Comparison of ENCODE assay signal across 8 cellular contexts in genomic region chr1:59814180-59814900, GRCh38. TPM values are rescaled to one million over a fixed set of nuclear protein-coding genes. Genes with fewer than 3 reads are reported as not detected.
A peak's percentile ranks its signal among the peaks of the same experiment; 100 is the strongest.
DNase-seq lines count a peak whose midpoint lies in the region; ATAC-seq lines count a peak whose summit lies in the region.

No MANE protein-coding gene starts in this region.

- H3K23ac ChIP-seq in mesendoderm (ENCODE audit: low read length) = no peak overlapping the region

- peaks cover 20% of the 10 kb centered on the region for H3K4me1 Mint-ChIP-seq in dendritic cell treated with granulocyte-macrophage colony-stimulating factor and Interleukin-4, amounts not matched to agents 40 ng/mL and 50 ng/mL, for 4 days (ENCODE audit: low read depth)

- DNase-seq in NCI-H2196 (lab: John Stamatoyannopoulos, UW; ENCODE audit: unreplicated experiment) (peak; percentile 98), mesendoderm (peak; percentile 99), DMS114 treated with DMSO at 0.1 percent for 48 hours (lab: John Stamatoyannopoulos, UW; ENCODE audit: unreplicated experiment) (no peak)
- peak; percentile 89 to 92 for DNase-seq in activated CD4-positive, alpha-beta T cell treated with anti-CD3 and anti-CD28 coated beads, Interleukin-2, amount 50 U/mL, for 4 hours
- DNase-seq in stimulated activated CD8-positive, alpha-beta memory T cell treated with anti-CD3 and anti-CD28 coated beads, Interleukin-12 subunit alpha, Interleukin-12 subunit beta, amount 100 ng/mL, for 1 hour (ENCODE audit: low read depth) = peak; percentile 71

- H3K56ac ChIP-seq in mesendoderm (ENCODE audit: low read length) = peak overlapping the region; percentile 54

- no peaks in the 10 kb centered on the region for H3K36me3 Mint-ChIP-seq in dendritic cell treated with granulocyte-macrophage colony-stimulating factor and Interleukin-4, amounts not matched to agents 40 ng/mL and 50 ng/mL, for 4 days (ENCODE audit: low read depth)

- H3K9me3 Mint-ChIP-seq in dendritic cell treated with granulocyte-macrophage colony-stimulating factor and Interleukin-4, amounts not matched to agents 40 ng/mL and 50 ng/mL, for 4 days = no peaks in the 10 kb centered on the region

- H2BK5ac ChIP-seq in mesendoderm (ENCODE audit: low read length) = no peak overlapping the region

- no peak overlapping the region for H2BK15ac ChIP-seq in mesendoderm (replicated peaks; ENCODE audit: low read depth)

- H3K36me3 ChIP-seq in mesendoderm (ENCODE audit: control insufficient read depth, insufficient read depth, low read length) = no peaks in the 10 kb centered on the region

- no peak overlapping the region for H3K4ac ChIP-seq in mesendoderm (ENCODE audit: low read depth, low read length)

- no peak overlapping the region for H2BK120ac ChIP-seq in mesendoderm (ENCODE audit: low read depth, low read length)

- peaks cover 5% of the 10 kb centered on the region for H3K4me1 ChIP-seq in mesendoderm (ENCODE audit: control insufficient read depth, low read depth, low read length)

- H3K27me3 ChIP-seq in mesendoderm (ENCODE audit: insufficient read depth, low read length, poor library complexity) = no peaks in the 10 kb centered on the region

- peak overlapping the region; percentile 77 for H3K4me3 Mint-ChIP-seq in dendritic cell treated with granulocyte-macrophage colony-stimulating factor and Interleukin-4, amounts not matched to agents 40 ng/mL and 50 ng/mL, for 4 days

- peaks cover 2% of the 10 kb centered on the region for H3K79me1 ChIP-seq in mesendoderm (ENCODE audit: low read length)

- intact Hi-C loops in dendritic cell treated with granulocyte-macrophage colony-stimulating factor and Interleukin-4, amounts not matched to agents 40 ng/mL and 50 ng/mL, for 4 days (cut with micrococcal nuclease) = no loop called here

- peak; percentile 92 for ATAC-seq in GM18517 (IDR thresholded peaks at IDR 0.05; ENCODE audit: unreplicated experiment)
- ATAC-seq in HG02973 (IDR thresholded peaks at IDR 0.05; ENCODE audit: unreplicated experiment) = peak; percentile 95

- no peak overlapping the region for H4K8ac ChIP-seq in mesendoderm (ENCODE audit: low read depth, low read length)

- H2AK5ac ChIP-seq in mesendoderm (ENCODE audit: low read length) = no peak overlapping the region

- peak overlapping the region; percentile 30 for H3K9ac ChIP-seq in mesendoderm (ENCODE audit: low read length)

- H3K4me2 ChIP-seq in mesendoderm (ENCODE audit: low read length) = peak overlapping the region; percentile 54

- no peak overlapping the region for H3K18ac ChIP-seq in mesendoderm (ENCODE audit: low read length)

- no peak overlapping the region for H4K5ac ChIP-seq in mesendoderm (ENCODE audit: low read length)

- H3K79me2 ChIP-seq in mesendoderm (ENCODE audit: control insufficient read depth, insufficient read depth, low read length) = peaks cover 3% of the 10 kb centered on the region

- H3K27me3 Mint-ChIP-seq in dendritic cell treated with granulocyte-macrophage colony-stimulating factor and Interleukin-4, amounts not matched to agents 40 ng/mL and 50 ng/mL, for 4 days = peaks cover 26% of the 10 kb centered on the region

- no peak overlapping the region for H3K27ac ChIP-seq in mesendoderm (ENCODE audit: low read depth, low read length)

- no peak overlapping the region for H3K27ac Mint-ChIP-seq in dendritic cell treated with granulocyte-macrophage colony-stimulating factor and Interleukin-4, amounts not matched to agents 40 ng/mL and 50 ng/mL, for 4 days

- no peak overlapping the region for H3K4me3 ChIP-seq in mesendoderm (ENCODE audit: low read length)

- no CpG with 5 or more reads among the region's 50 CpGs for WGBS in mesendoderm (ENCODE audit: extremely low coverage, insufficient coverage, low lambda C conversion rate)

RNA-seq across cellular contexts. Expression of gene HOOK1, which starts 0.4 kb away (rescaled TPM):
- 12.0 TPM for polyA plus RNA-seq in mesendoderm (2013, experiment 1 of 2)
- 12.3 TPM for polyA plus RNA-seq in mesendoderm (2013, experiment 2 of 2)
